15 cellular contexts compared by ENCODE assay signal in genomic region chr3:55243686-55244085, GRCh38.
DNase-seq lines count a peak whose midpoint lies in the region; ATAC-seq and TF ChIP-seq lines count a peak whose summit lies in the region.
"Had no signal": no experiment of that assay in that cellular context is flagged by ENCODE, and none has a peak within 500 bp of the region (broad histone marks: within the 10 kb centered on the region; RNA-seq: fewer than 3 reads in every experiment).

No MANE protein-coding gene starts in this region.

- no peak for ATAC-seq in IMR-90 (ENCODE audit: low read depth)
- ATAC-seq in CD4-positive, alpha-beta T cell (ENCODE audit: poor library complexity), result no peak
- ATAC-seq: GM12878, Panc1 had no signal

- no peak overlapping the region for H3K4ac ChIP-seq in IMR-90 (ENCODE audit: low read depth, low read length)

- H3K14ac ChIP-seq in IMR-90 (replicated peaks; ENCODE audit: low read depth, low read length), result no peak overlapping the region; the same call in 1 of the 2 replicates

- H2BK5ac ChIP-seq in IMR-90 (ENCODE audit: low read depth, low read length, poor library complexity, severe bottlenecking), result no peak overlapping the region

- no peaks in the 10 kb centered on the region for H3K4me1 Mint-ChIP-seq in CD4-positive, alpha-beta T cell (ENCODE audit: low read depth)
- H3K4me1 Mint-ChIP-seq: CD8-positive, alpha-beta memory T cell had no signal

- H3K27me3 ChIP-seq in IMR-90 (ENCODE audit: control insufficient read depth, insufficient read depth, low read length), result no peaks in the 10 kb centered on the region
- H3K27me3 ChIP-seq in esophagus muscularis mucosa, result no peaks in the 10 kb centered on the region
- H3K27me3 ChIP-seq in CD4-positive, alpha-beta T cell (ENCODE audit: control insufficient read depth, insufficient read depth, low read length), result no peaks in the 10 kb centered on the region

- H3K56ac ChIP-seq in IMR-90 (ENCODE audit: extremely low read depth, insufficient read depth, low read length), result no peak overlapping the region

- H4K91ac ChIP-seq in IMR-90 (ENCODE audit: insufficient read depth, low read depth, low read length), result peak overlapping the region; percentile 4; the same call in 1 of the 2 replicates

- in situ Hi-C loops in IMR-90 (cut with MboI; ENCODE audit: low sequenced_read_pairs), result no loop called here

- H2AFZ ChIP-seq in IMR-90 (replicated peaks; ENCODE audit: low read length, poor library complexity), result no peak overlapping the region

- H2BK20ac ChIP-seq in IMR-90 (ENCODE audit: low read depth, low read length), result no peak overlapping the region

- H4K20me1 ChIP-seq in IMR-90 (ENCODE audit: insufficient read depth, low read length), result no peaks in the 10 kb centered on the region

- H3K79me1 ChIP-seq in IMR-90 (ENCODE audit: low read depth in 1 of 2, low read length in 2 of 2), result no peaks in the 10 kb centered on the region

- TF ChIP-seq RAD21 in IMR-90 (IDR thresholded peaks at IDR 0.05; ENCODE audit: low read length), result no peak

- H3K9me1 ChIP-seq in IMR-90 (ENCODE audit: insufficient read depth, low read length), result no peaks in the 10 kb centered on the region

- H3K9me3 Mint-ChIP-seq in CD4-positive, alpha-beta T cell, result peaks cover 4% of the 10 kb centered on the region

- H3K4me3 ChIP-seq in IMR-90 (ENCODE audit: insufficient read depth, low read depth, low read length) (no peak overlapping the region), esophagus muscularis mucosa (no peak overlapping the region)
- H3K4me3 ChIP-seq: GM12878 had no signal

- TF ChIP-seq POLR2A in IMR-90 (IDR thresholded peaks at IDR 0.05; ENCODE audit: low read depth, low read length) (no peak), esophagus muscularis mucosa (IDR thresholded peaks at IDR 0.05; ENCODE audit: low read depth) (no peak)

- H2AK9ac ChIP-seq in IMR-90 (replicated peaks; ENCODE audit: low read depth, low read length, poor library complexity), result no peak overlapping the region

- peak overlapping the region; percentile 18; the same call in 1 of the 2 replicates for H2AK5ac ChIP-seq in IMR-90 (ENCODE audit: low read depth, low read length)

- POLR2A ChIA-PET in IMR-90 (lab: Charles Lee; ENCODE audit: unreplicated experiment), result no interaction called here
- POLR2A ChIA-PET in CD4-positive, alpha-beta T cell (lab: Charles Lee), result no interaction called here

- intact Hi-C loops in IMR-90 (cut with micrococcal nuclease), result no loop called here
- intact Hi-C loops in esophagus muscularis mucosa (cut with DNase I), result no loop called here
- intact Hi-C loops in CD4-positive, alpha-beta T cell (cut with DNase I, micrococcal nuclease), result no loop called here

- no peak overlapping the region; the same call in 1 of the 2 replicates for H3K18ac ChIP-seq in IMR-90 (ENCODE audit: low read depth, low read length)

- H3K4me3 Mint-ChIP-seq in CD4-positive, alpha-beta T cell, result no peak overlapping the region
- H3K4me3 Mint-ChIP-seq: CD8-positive, alpha-beta memory T cell had no signal

- 0 out of 3 replicates have a peak overlapping the region, but pooled peaks have one; percentile 20 for H2BK15ac ChIP-seq in IMR-90 (ENCODE audit: low read depth, low read length)

- no peak overlapping the region for H2BK120ac ChIP-seq in IMR-90 (ENCODE audit: low read depth, low read length)

- H4K5ac ChIP-seq in IMR-90 (ENCODE audit: low read depth, low read length), result peak overlapping the region; percentile 51; the same call in 1 of the 2 replicates

- no peaks in the 10 kb centered on the region for H3K36me3 ChIP-seq in IMR-90 (ENCODE audit: control insufficient read depth, insufficient read depth, low read length)
- no peaks in the 10 kb centered on the region for H3K36me3 ChIP-seq in esophagus muscularis mucosa

- no peaks in the 10 kb centered on the region; the same call in 1 of the 2 replicates for H3K9me3 ChIP-seq in IMR-90 (ENCODE audit: control insufficient read depth, insufficient read depth, low read length)
- H3K9me3 ChIP-seq in esophagus muscularis mucosa, result no peaks in the 10 kb centered on the region
- no peaks in the 10 kb centered on the region for H3K9me3 ChIP-seq in CD4-positive, alpha-beta T cell (ENCODE audit: control insufficient read depth, low read length)

- no peak overlapping the region for H3K23ac ChIP-seq in IMR-90 (ENCODE audit: low read depth, low read length)

- CTCF ChIA-PET in IMR-90 (lab: Yijun Ruan, JAX), result no interaction called here
- CTCF ChIA-PET in CD4-positive, alpha-beta T cell (lab: Charles Lee), result no interaction called here

- TF ChIP-seq EP300 in esophagus muscularis mucosa (IDR thresholded peaks at IDR 0.05), result no peak

- TF ChIP-seq CTCF in IMR-90 (conservative IDR thresholded peaks at IDR 0.05; ENCODE audit: low read depth, low read length) (no peak), esophagus muscularis mucosa (IDR thresholded peaks at IDR 0.05) (no peak)
- no peak for TF ChIP-seq CTCF in CD4-positive, alpha-beta T cell (IDR thresholded peaks at IDR 0.05)

- H3K27ac ChIP-seq in IMR-90 (ENCODE audit: insufficient read depth, low read length) (no peak overlapping the region), esophagus muscularis mucosa (replicated peaks in 1 of 4) (no peak overlapping the region)
- H3K27ac ChIP-seq in CD4-positive, alpha-beta T cell (ENCODE audit: low read depth, low read length), result no peak overlapping the region
- H3K27ac ChIP-seq: 22Rv1, KMS-11 had no signal

- 100% methylated on average over 1 of the region's 9 CpGs; no CpG with 5 or more reads in 1 of the 2 experiments for WGBS in IMR-90 (ENCODE audit: extremely low coverage in 2 of 2, insufficient read length in 1 of 2), 2 experiments
- 74% methylated on average over 9 of the region's 9 CpGs for WGBS in esophagus muscularis mucosa

- DNase-seq in DMS53 (lab: John Stamatoyannopoulos, UW) (peak; percentile 31), DMS53 treated with DMSO at 0.1 percent for 48 hours (lab: John Stamatoyannopoulos, UW; ENCODE audit: unreplicated experiment) (no peak), IMR-90 (no peak), NCI-H748 (lab: John Stamatoyannopoulos, UW; ENCODE audit: unreplicated experiment) (peak; percentile 69), esophagus muscularis mucosa (ENCODE audit: extremely low spot score) (peak; percentile 37), NCI-H526 (lab: John Stamatoyannopoulos, UW) (no peak), ureter (ENCODE audit: low spot score) (no peak)
- DNase-seq in CD4-positive, alpha-beta T cell, result no peak
- DNase-seq: CD8-positive, alpha-beta memory T cell; MM.1S; NCI-H1694 had no signal

- H3K4me1 ChIP-seq in IMR-90 (ENCODE audit: control insufficient read depth, insufficient read depth, low read length), result peaks cover 2% of the 10 kb centered on the region; the same call in 1 of the 2 replicates
- H3K4me1 ChIP-seq in esophagus muscularis mucosa, result no peaks in the 10 kb centered on the region

- no TSS peak for BruUV-seq in IMR-90 (replicated peaks; lab: Mats Ljungman, UMichigan)

- no peak overlapping the region for H3K27ac Mint-ChIP-seq in CD4-positive, alpha-beta T cell
- H3K27ac Mint-ChIP-seq: CD8-positive, alpha-beta memory T cell had no signal

- dilution Hi-C loops in IMR-90 (cut with HindIII; ENCODE audit: low sequenced_read_pairs, unreplicated experiment), result no loop called here

- no peak overlapping the region for H3K4me2 ChIP-seq in IMR-90 (ENCODE audit: low read depth, low read length)
- H3K4me2 ChIP-seq: KMS-11 had no signal

- H3K9ac ChIP-seq in IMR-90 (ENCODE audit: low read depth, low read length), result no peak overlapping the region
- H3K9ac ChIP-seq: KMS-11 had no signal

- no peaks in the 10 kb centered on the region for H3K36me3 Mint-ChIP-seq in CD4-positive, alpha-beta T cell (ENCODE audit: low read depth)
- H3K36me3 Mint-ChIP-seq: CD8-positive, alpha-beta memory T cell had no signal

- H4K8ac ChIP-seq in IMR-90 (ENCODE audit: low read depth in 2 of 2, low read length in 2 of 2), result no peak overlapping the region

- H3K27me3 Mint-ChIP-seq in CD4-positive, alpha-beta T cell, result peaks cover 5% of the 10 kb centered on the region

TF ChIP-seq in IMR-90, 13 proteins besides CTCF, POLR2A, EP300 and RAD21:
- TF ChIP-seq CEBPB (IDR thresholded peaks at IDR 0.05; ENCODE audit: low read depth, low read length), result no peak
- TF ChIP-seq RCOR1 (IDR thresholded peaks at IDR 0.05; ENCODE audit: insufficient replicate concordance, low read length), result no peak
- no peak for TF ChIP-seq MAZ (IDR thresholded peaks at IDR 0.05; ENCODE audit: borderline replicate concordance, low read depth, low read length)
- TF ChIP-seq SMC3 (IDR thresholded peaks at IDR 0.05; ENCODE audit: low read depth, low read length), result no peak
- TF ChIP-seq BHLHE40 (IDR thresholded peaks at IDR 0.05; ENCODE audit: low read depth, low read length), result no peak
- no peak for TF ChIP-seq ELK1 (IDR thresholded peaks at IDR 0.05; ENCODE audit: borderline replicate concordance, low read depth, low read length)
- no peak for TF ChIP-seq MXI1 (IDR thresholded peaks at IDR 0.05; ENCODE audit: borderline replicate concordance, low read depth, low read length)
- TF ChIP-seq MAFK (IDR thresholded peaks at IDR 0.05; ENCODE audit: low read depth, low read length), result no peak
- TF ChIP-seq CHD1 (IDR thresholded peaks at IDR 0.05; ENCODE audit: low read depth, low read length), result no peak
- TF ChIP-seq, protein P1, sequence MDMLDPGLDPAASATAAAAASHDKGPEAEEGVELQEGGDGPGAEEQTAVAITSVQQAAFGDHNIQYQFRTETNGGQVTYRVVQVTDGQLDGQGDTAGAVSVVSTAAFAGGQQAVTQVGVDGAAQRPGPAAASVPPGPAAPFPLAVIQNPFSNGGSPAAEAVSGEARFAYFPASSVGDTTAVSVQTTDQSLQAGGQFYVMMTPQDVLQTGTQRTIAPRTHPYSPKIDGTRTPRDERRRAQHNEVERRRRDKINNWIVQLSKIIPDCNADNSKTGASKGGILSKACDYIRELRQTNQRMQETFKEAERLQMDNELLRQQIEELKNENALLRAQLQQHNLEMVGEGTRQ (IDR thresholded peaks at IDR 0.05; ENCODE audit: low read depth, low read length), result no peak
- no peak for TF ChIP-seq RFX5 (IDR thresholded peaks at IDR 0.05; ENCODE audit: low read depth, low read length)
- no peak for TF ChIP-seq NFE2L2 (IDR thresholded peaks at IDR 0.05; ENCODE audit: low read depth, low read length)
- TF ChIP-seq FOS (IDR thresholded peaks at IDR 0.05; ENCODE audit: low read depth, low read length), result no peak

Comparison
In these comparisons a context has a peak if more than half of its experiments do, and no peak if none do; other contexts are left out.
1. DNase-seq: peak in DMS53 (single experiment), NCI-H748 (single experiment) and esophagus muscularis mucosa (single experiment); none in DMS53 treated with DMSO at 0.1 percent for 48 hours (single experiment), IMR-90 (single experiment), NCI-H526 (0 of 2), CD4-positive, alpha-beta T cell (0 of 10) and ureter (single experiment).